In the genomic region with DNA sequence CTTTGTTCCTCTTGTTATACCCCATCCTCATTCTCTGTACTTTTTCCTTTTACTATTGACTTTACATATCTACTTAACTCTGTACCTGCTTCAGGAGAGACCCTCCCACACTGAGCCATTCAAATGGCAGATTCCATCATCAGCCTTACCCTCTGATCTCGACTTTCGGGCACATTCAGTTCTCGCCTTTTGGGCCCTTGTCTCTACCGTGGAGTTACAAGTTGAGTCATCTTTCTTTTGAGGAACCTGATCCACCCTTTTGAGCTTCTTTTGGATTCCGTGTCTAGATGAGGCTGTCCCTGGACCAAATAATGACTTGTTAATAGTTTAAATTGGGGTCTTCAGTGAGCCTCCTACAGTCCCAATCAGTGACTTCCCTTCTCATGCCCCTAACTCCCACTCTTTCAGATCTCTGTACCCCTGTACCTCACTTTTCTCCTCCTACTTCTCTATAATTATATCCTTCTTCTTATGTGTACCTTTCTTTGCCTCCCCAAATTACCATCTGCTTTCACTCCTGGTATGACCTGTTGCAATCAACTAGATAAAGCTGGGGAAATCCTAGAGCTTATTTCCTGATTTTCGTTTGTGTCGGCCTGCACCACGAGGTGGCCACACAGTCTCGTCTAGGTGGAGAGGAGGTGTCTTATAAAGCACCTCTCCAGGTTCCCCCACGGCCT, we compare ENCODE assay signal across 1 cellular context.
TF ChIP-seq lines count a peak whose summit lies in the region.

No MANE protein-coding gene starts in this region.

TF ChIP-seq in WTC11, 78 proteins besides CTCF, POLR2A, EP300 and RAD21 (continued from another document):
- TF ChIP-seq, protein P1, sequence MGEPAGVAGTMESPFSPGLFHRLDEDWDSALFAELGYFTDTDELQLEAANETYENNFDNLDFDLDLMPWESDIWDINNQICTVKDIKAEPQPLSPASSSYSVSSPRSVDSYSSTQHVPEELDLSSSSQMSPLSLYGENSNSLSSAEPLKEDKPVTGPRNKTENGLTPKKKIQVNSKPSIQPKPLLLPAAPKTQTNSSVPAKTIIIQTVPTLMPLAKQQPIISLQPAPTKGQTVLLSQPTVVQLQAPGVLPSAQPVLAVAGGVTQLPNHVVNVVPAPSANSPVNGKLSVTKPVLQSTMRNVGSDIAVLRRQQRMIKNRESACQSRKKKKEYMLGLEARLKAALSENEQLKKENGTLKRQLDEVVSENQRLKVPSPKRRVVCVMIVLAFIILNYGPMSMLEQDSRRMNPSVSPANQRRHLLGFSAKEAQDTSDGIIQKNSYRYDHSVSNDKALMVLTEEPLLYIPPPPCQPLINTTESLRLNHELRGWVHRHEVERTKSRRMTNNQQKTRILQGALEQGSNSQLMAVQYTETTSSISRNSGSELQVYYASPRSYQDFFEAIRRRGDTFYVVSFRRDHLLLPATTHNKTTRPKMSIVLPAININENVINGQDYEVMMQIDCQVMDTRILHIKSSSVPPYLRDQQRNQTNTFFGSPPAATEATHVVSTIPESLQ (CRISPR knock-in tag; IDR thresholded peaks at IDR 0.05): no peak
- TF ChIP-seq IRF2 (CRISPR knock-in tag; IDR thresholded peaks at IDR 0.05; ENCODE audit: borderline replicate concordance, low read depth) (no peak), JUN (CRISPR knock-in tag; IDR thresholded peaks at IDR 0.05) (no peak), NFYB (CRISPR knock-in tag; conservative IDR thresholded peaks at IDR 0.05; ENCODE audit: low read depth) (no peak), SOX15 (CRISPR knock-in tag; IDR thresholded peaks at IDR 0.05) (no peak), ATF1 (CRISPR knock-in tag; IDR thresholded peaks at IDR 0.05) (no peak)
- TF ChIP-seq, protein P2, sequence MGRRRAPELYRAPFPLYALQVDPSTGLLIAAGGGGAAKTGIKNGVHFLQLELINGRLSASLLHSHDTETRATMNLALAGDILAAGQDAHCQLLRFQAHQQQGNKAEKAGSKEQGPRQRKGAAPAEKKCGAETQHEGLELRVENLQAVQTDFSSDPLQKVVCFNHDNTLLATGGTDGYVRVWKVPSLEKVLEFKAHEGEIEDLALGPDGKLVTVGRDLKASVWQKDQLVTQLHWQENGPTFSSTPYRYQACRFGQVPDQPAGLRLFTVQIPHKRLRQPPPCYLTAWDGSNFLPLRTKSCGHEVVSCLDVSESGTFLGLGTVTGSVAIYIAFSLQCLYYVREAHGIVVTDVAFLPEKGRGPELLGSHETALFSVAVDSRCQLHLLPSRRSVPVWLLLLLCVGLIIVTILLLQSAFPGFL (CRISPR knock-in tag; IDR thresholded peaks at IDR 0.05; ENCODE audit: borderline replicate concordance): no peak
- TF ChIP-seq, protein P3, sequence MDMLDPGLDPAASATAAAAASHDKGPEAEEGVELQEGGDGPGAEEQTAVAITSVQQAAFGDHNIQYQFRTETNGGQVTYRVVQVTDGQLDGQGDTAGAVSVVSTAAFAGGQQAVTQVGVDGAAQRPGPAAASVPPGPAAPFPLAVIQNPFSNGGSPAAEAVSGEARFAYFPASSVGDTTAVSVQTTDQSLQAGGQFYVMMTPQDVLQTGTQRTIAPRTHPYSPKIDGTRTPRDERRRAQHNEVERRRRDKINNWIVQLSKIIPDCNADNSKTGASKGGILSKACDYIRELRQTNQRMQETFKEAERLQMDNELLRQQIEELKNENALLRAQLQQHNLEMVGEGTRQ (CRISPR knock-in tag; IDR thresholded peaks at IDR 0.05): no peak
- TF ChIP-seq, protein P4, sequence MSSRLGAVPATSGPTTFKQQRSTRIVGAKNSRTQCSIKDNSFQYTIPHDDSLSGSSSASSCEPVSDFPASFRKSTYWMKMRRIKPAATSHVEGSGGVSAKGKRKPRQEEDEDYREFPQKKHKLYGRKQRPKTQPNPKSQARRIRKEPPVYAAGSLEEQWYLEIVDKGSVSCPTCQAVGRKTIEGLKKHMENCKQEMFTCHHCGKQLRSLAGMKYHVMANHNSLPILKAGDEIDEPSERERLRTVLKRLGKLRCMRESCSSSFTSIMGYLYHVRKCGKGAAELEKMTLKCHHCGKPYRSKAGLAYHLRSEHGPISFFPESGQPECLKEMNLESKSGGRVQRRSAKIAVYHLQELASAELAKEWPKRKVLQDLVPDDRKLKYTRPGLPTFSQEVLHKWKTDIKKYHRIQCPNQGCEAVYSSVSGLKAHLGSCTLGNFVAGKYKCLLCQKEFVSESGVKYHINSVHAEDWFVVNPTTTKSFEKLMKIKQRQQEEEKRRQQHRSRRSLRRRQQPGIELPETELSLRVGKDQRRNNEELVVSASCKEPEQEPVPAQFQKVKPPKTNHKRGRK (CRISPR knock-in tag; IDR thresholded peaks at IDR 0.05; ENCODE audit: borderline replicate concordance): no peak
